In genomic region chr5:91331705-91332104, GRCh38 we compare ENCODE assay signal across 26 cellular contexts. TPM values are rescaled to one million over a fixed set of nuclear protein-coding genes. Genes with fewer than 3 reads are reported as not detected.
DNase-seq lines count a peak whose midpoint lies in the region; ATAC-seq and TF ChIP-seq lines count a peak whose summit lies in the region.
"Had no signal": no experiment of that assay in that cellular context is flagged by ENCODE, and none has a peak within 500 bp of the region (broad histone marks: within the 10 kb centered on the region; RNA-seq: fewer than 3 reads in every experiment).

No MANE protein-coding gene starts in this region.

- H3K4me2 ChIP-seq in GM23248 (ENCODE audit: unreplicated experiment) (no peak overlapping the region), IMR-90 (ENCODE audit: low read depth, low read length) (no peak overlapping the region), neuronal stem cell (ENCODE audit: insufficient read depth, low read length, poor library complexity, severe bottlenecking) (no peak overlapping the region)

- dilution Hi-C loops in IMR-90 (cut with HindIII; ENCODE audit: low sequenced_read_pairs, unreplicated experiment), result no loop called here

- intact Hi-C loops in IMR-90 (cut with micrococcal nuclease), result no loop called here
- intact Hi-C loops in sciatic nerve (cut with DNase I), result no loop called here

- H3K56ac ChIP-seq in IMR-90 (ENCODE audit: extremely low read depth, insufficient read depth, low read length), result no peak overlapping the region; the same call in 1 of the 2 replicates

- H3K9me3 ChIP-seq in GM23248 (ENCODE audit: low read depth) (no peaks in the 10 kb centered on the region), IMR-90 (ENCODE audit: control insufficient read depth, insufficient read depth, low read length) (no peaks in the 10 kb centered on the region), neuronal stem cell (replicated peaks in 1 of 2; ENCODE audit: control insufficient read depth in 2 of 2, insufficient read depth in 1 of 2, low read depth in 1 of 2, low read length in 2 of 2) (no peaks in the 10 kb centered on the region)
- H3K9me3 ChIP-seq: adrenal gland, gastrocnemius medialis, MG63, upper lobe of right lung had no signal

- H3K9me2 ChIP-seq in GM23248 (ENCODE audit: insufficient read depth), result no peaks in the 10 kb centered on the region

- no peak overlapping the region for H4K5ac ChIP-seq in IMR-90 (ENCODE audit: low read depth, low read length)

- BruUV-seq in IMR-90 (replicated peaks; lab: Mats Ljungman, UMichigan), result no TSS peak

- peak overlapping the region; percentile 67; the same call in 1 of the 2 replicates for H2BK20ac ChIP-seq in IMR-90 (ENCODE audit: low read depth, low read length)

- H2BK120ac ChIP-seq in IMR-90 (ENCODE audit: low read depth, low read length), result peak overlapping the region; percentile 62
- H2BK120ac ChIP-seq in neuronal stem cell (ENCODE audit: low read depth, low read length), result no peak overlapping the region

- TF ChIP-seq CTCF in IMR-90 (conservative IDR thresholded peaks at IDR 0.05; ENCODE audit: low read depth, low read length), result no peak

- H3K36me3 ChIP-seq in GM23248 (ENCODE audit: low read depth) (no peaks in the 10 kb centered on the region), IMR-90 (ENCODE audit: control insufficient read depth, insufficient read depth, low read length) (no peaks in the 10 kb centered on the region), neuronal stem cell (replicated peaks in 1 of 2; ENCODE audit: control insufficient read depth in 2 of 2, insufficient read depth in 2 of 2, low read length in 2 of 2) (no peaks in the 10 kb centered on the region)
- H3K36me3 ChIP-seq: adrenal gland, gastrocnemius medialis, MG63, upper lobe of right lung, WERI-Rb-1 had no signal

- 63 to 83% methylated on average over 1 of the region's 1 CpG for WGBS in GM23248 (ENCODE audit: low coverage in 1 of 2, low lambda C conversion rate in 2 of 2, missing lambda C conversion rate in 2 of 2), 2 experiments
- WGBS in IMR-90 (ENCODE audit: extremely low coverage in 2 of 2, insufficient read length in 1 of 2), 2 experiments, result no CpG with 5 or more reads among the region's 1 CpG
- no CpG with 5 or more reads among the region's 1 CpG for WGBS in neuronal stem cell (ENCODE audit: extremely low coverage in 2 of 2, insufficient read length in 2 of 2, insufficient replicate concordance in 1 of 2), 2 donors

- H3K27ac ChIP-seq in GM23248, result no peak overlapping the region
- H3K27ac ChIP-seq in IMR-90 (ENCODE audit: insufficient read depth, low read length), result no peak overlapping the region; the same call in 1 of the 2 replicates
- no peak overlapping the region for H3K27ac ChIP-seq in neuronal stem cell (replicated peaks; ENCODE audit: low read length)
- H3K27ac ChIP-seq: adrenal gland, gastrocnemius medialis, upper lobe of right lung, WERI-Rb-1 had no signal

- H3K9ac ChIP-seq in GM23248 (no peak overlapping the region), IMR-90 (ENCODE audit: low read depth, low read length) (no peak overlapping the region), neuronal stem cell (ENCODE audit: low read depth, low read length, poor library complexity) (no peak overlapping the region)

- H2BK15ac ChIP-seq in IMR-90 (ENCODE audit: low read depth, low read length), result peak overlapping the region; percentile 46; the same call in 2 of the 3 replicates
- no peak overlapping the region for H2BK15ac ChIP-seq in neuronal stem cell (ENCODE audit: low read length)

- no peak overlapping the region for H2AK9ac ChIP-seq in IMR-90 (replicated peaks; ENCODE audit: low read depth, low read length, poor library complexity)

- no peak overlapping the region for H3K4me3 ChIP-seq in GM23248
- no peak overlapping the region for H3K4me3 ChIP-seq in IMR-90 (ENCODE audit: insufficient read depth, low read depth, low read length)
- no peak overlapping the region for H3K4me3 ChIP-seq in neuronal stem cell (ENCODE audit: low read length in 2 of 2)
- H3K4me3 ChIP-seq: adrenal gland, gastrocnemius medialis, MG63, upper lobe of right lung had no signal

- H3K27ac Mint-ChIP-seq in activated naive CD8-positive, alpha-beta T cell treated with anti-CD3 and anti-CD28 coated beads, Interleukin-2, amount 10 ng/mL, durations not matched to agents 7 days and 5 days, result peak overlapping the region; percentile 17
- H3K27ac Mint-ChIP-seq: brain; stimulated activated memory B cell treated with anti-CD40 and anti-IgM and Interleukin-4, amounts not matched to agents 10 μg/mL and 1 μg/mL and 100 μg/mL, for 72 hours had no signal

- CTCF ChIA-PET in IMR-90 (lab: Yijun Ruan, JAX), result no interaction called here

- H3K4ac ChIP-seq in IMR-90 (ENCODE audit: low read depth, low read length) (peak overlapping the region; percentile 46), neuronal stem cell (ENCODE audit: low read length) (no peak overlapping the region)

- 0 out of 2 replicates have a peak overlapping the region, but pooled peaks have one; percentile 56 for H2AK5ac ChIP-seq in IMR-90 (ENCODE audit: low read depth, low read length)
- no peak overlapping the region for H2AK5ac ChIP-seq in neuronal stem cell (ENCODE audit: low read depth, low read length)

- no peak for TF ChIP-seq RAD21 in IMR-90 (IDR thresholded peaks at IDR 0.05; ENCODE audit: low read length)

- no peak overlapping the region for H2BK12ac ChIP-seq in neuronal stem cell (ENCODE audit: low read length)

- H3K4me1 ChIP-seq in GM23248 (ENCODE audit: insufficient read depth), result no peaks in the 10 kb centered on the region
- peaks cover 5% of the 10 kb centered on the region for H3K4me1 ChIP-seq in IMR-90 (ENCODE audit: control insufficient read depth, insufficient read depth, low read length)
- peaks cover 0 to 4% of the 10 kb centered on the region in 2 donors for H3K4me1 ChIP-seq in neuronal stem cell (ENCODE audit: control insufficient read depth in 2 of 2, insufficient read depth in 1 of 2, low read depth in 1 of 2, low read length in 2 of 2)
- H3K4me1 ChIP-seq: adrenal gland, upper lobe of right lung had no signal

- peak overlapping the region; percentile 51; the same call in 1 of the 2 replicates for H3K18ac ChIP-seq in IMR-90 (ENCODE audit: low read depth, low read length)
- H3K18ac ChIP-seq in neuronal stem cell (ENCODE audit: low read length), result no peak overlapping the region

- DNase-seq in GM23248, result no peak
- DNase-seq in IMR-90, result no peak
- no peak for DNase-seq in activated naive CD8-positive, alpha-beta T cell treated with anti-CD3 and anti-CD28 coated beads, Interleukin-2, amount 10 ng/mL, durations not matched to agents 7 days and 5 days
- DNase-seq in neuronal stem cell (ENCODE audit: low spot score), result no peak
- DNase-seq in sciatic nerve (ENCODE audit: low spot score), result no peak
- no peak for DNase-seq in HUDEP-2 (lab: John Stamatoyannopoulos, UW; ENCODE audit: unreplicated experiment in 76 of 76)
- DNase-seq: C1 segment of cervical spinal cord; COR-L47; gastrocnemius medialis; KG1; kidney; left ventricle myocardium superior; NCI-H2081; NCI-H524 treated with DMSO at 0.1 percent for 48 hours; NK-92 treated with Interleukin-12 subunit alpha and Interleukin-12 subunit beta, amount 100 ng/mL, for 24 hours; nucleus accumbens; SHP77; stimulated activated CD4-positive, alpha-beta T cell treated with anti-CD3 and anti-CD28 coated beads, Interleukin-4, amount 100 ng/mL, for 4 hours; T1000; upper lobe of right lung; WERI-Rb-1 had no signal

- H4K20me1 ChIP-seq in GM23248 (ENCODE audit: insufficient read depth) (no peaks in the 10 kb centered on the region), IMR-90 (ENCODE audit: insufficient read depth, low read length) (no peaks in the 10 kb centered on the region)

- H4K91ac ChIP-seq in IMR-90 (ENCODE audit: insufficient read depth, low read depth, low read length) (peak overlapping the region; percentile 51; the same call in 1 of the 2 replicates), neuronal stem cell (ENCODE audit: low read depth, low read length, poor library complexity) (no peak overlapping the region)

- no peaks in the 10 kb centered on the region for H3K9me3 Mint-ChIP-seq in activated naive CD8-positive, alpha-beta T cell treated with anti-CD3 and anti-CD28 coated beads, Interleukin-2, amount 10 ng/mL, durations not matched to agents 7 days and 5 days
- H3K9me3 Mint-ChIP-seq: brain; stimulated activated memory B cell treated with anti-CD40 and anti-IgM and Interleukin-4, amounts not matched to agents 10 μg/mL and 1 μg/mL and 100 μg/mL, for 72 hours had no signal

- no peaks in the 10 kb centered on the region for H3K79me2 ChIP-seq in GM23248 (ENCODE audit: insufficient read depth)

- H3K9me1 ChIP-seq in IMR-90 (ENCODE audit: insufficient read depth, low read length), result peaks cover 8% of the 10 kb centered on the region; the same call in 1 of the 2 replicates

- TF ChIP-seq POLR2A in IMR-90 (IDR thresholded peaks at IDR 0.05; ENCODE audit: low read depth, low read length), result no peak

- H3K79me1 ChIP-seq in IMR-90 (ENCODE audit: low read depth in 1 of 2, low read length in 2 of 2), result no peaks in the 10 kb centered on the region
- H3K79me1 ChIP-seq in neuronal stem cell (ENCODE audit: low read depth, low read length), result no peaks in the 10 kb centered on the region

- ATAC-seq in IMR-90 (ENCODE audit: low read depth) (no peak), HG02981 (IDR thresholded peaks at IDR 0.05; ENCODE audit: unreplicated experiment) (no peak), sciatic nerve (no peak)
- ATAC-seq in activated naive CD8-positive, alpha-beta T cell treated with anti-CD3 and anti-CD28 coated beads, Interleukin-2, amount 10 ng/mL, durations not matched to agents 7 days and 5 days (ENCODE audit: low read depth), result no peak
- ATAC-seq: left ventricle myocardium superior had no signal

- H3F3A ChIP-seq in GM23248 (ENCODE audit: insufficient read depth), result no peaks in the 10 kb centered on the region

- in situ Hi-C loops in GM23248 (cut with MboI) (no loop called here), IMR-90 (cut with MboI; ENCODE audit: low sequenced_read_pairs) (no loop called here)

- no peaks in the 10 kb centered on the region for H3K27me3 ChIP-seq in GM23248 (replicated peaks; ENCODE audit: insufficient read depth)
- H3K27me3 ChIP-seq in IMR-90 (ENCODE audit: control insufficient read depth, insufficient read depth, low read length), result no peaks in the 10 kb centered on the region
- no peaks in the 10 kb centered on the region for H3K27me3 ChIP-seq in neuronal stem cell (ENCODE audit: control insufficient read depth in 3 of 3, insufficient read depth in 3 of 3, low read depth in 1 of 3, low read length in 3 of 3)
- H3K27me3 ChIP-seq: adrenal gland, gastrocnemius medialis, MG63, upper lobe of right lung had no signal

- no peaks in the 10 kb centered on the region for H3K27me3 Mint-ChIP-seq in activated naive CD8-positive, alpha-beta T cell treated with anti-CD3 and anti-CD28 coated beads, Interleukin-2, amount 10 ng/mL, durations not matched to agents 7 days and 5 days
- H3K27me3 Mint-ChIP-seq: brain had no signal

- H2AFZ ChIP-seq in GM23248, result peak overlapping the region; percentile 24; the same call in 1 of the 2 replicates
- no peak overlapping the region for H2AFZ ChIP-seq in IMR-90 (replicated peaks; ENCODE audit: low read length, poor library complexity)
- peak overlapping the region; percentile 69 for H2AFZ ChIP-seq in neuronal stem cell (ENCODE audit: low read length)

- H3K36me3 Mint-ChIP-seq in activated naive CD8-positive, alpha-beta T cell treated with anti-CD3 and anti-CD28 coated beads, Interleukin-2, amount 10 ng/mL, durations not matched to agents 7 days and 5 days, result no peaks in the 10 kb centered on the region
- H3K36me3 Mint-ChIP-seq: brain; stimulated activated memory B cell treated with anti-CD40 and anti-IgM and Interleukin-4, amounts not matched to agents 10 μg/mL and 1 μg/mL and 100 μg/mL, for 72 hours had no signal

- H2BK5ac ChIP-seq in IMR-90 (ENCODE audit: low read depth, low read length, poor library complexity, severe bottlenecking) (peak overlapping the region; percentile 15), neuronal stem cell (ENCODE audit: low read length) (no peak overlapping the region)

- no peak overlapping the region for H3K23ac ChIP-seq in IMR-90 (ENCODE audit: low read depth, low read length)
- no peak overlapping the region for H3K23ac ChIP-seq in neuronal stem cell (ENCODE audit: low read depth, low read length, poor library complexity)

- peaks cover 23% of the 10 kb centered on the region for H3K4me1 Mint-ChIP-seq in activated naive CD8-positive, alpha-beta T cell treated with anti-CD3 and anti-CD28 coated beads, Interleukin-2, amount 10 ng/mL, durations not matched to agents 7 days and 5 days

- H3K4me3 Mint-ChIP-seq in activated naive CD8-positive, alpha-beta T cell treated with anti-CD3 and anti-CD28 coated beads, Interleukin-2, amount 10 ng/mL, durations not matched to agents 7 days and 5 days, result no peak overlapping the region
- H3K4me3 Mint-ChIP-seq: brain; stimulated activated memory B cell treated with anti-CD40 and anti-IgM and Interleukin-4, amounts not matched to agents 10 μg/mL and 1 μg/mL and 100 μg/mL, for 72 hours had no signal

- POLR2A ChIA-PET in IMR-90 (lab: Charles Lee; ENCODE audit: unreplicated experiment), result interaction anchor here (1.6 kb wide), 1 partner anchor 51 kb away, joined by 18 read pairs; the partner anchor contains the start of gene ARRDC3
- POLR2A ChIA-PET in activated naive CD8-positive, alpha-beta T cell treated with anti-CD3 and anti-CD28 coated beads, Interleukin-2, amount 10 ng/mL, durations not matched to agents 7 days and 5 days (lab: Charles Lee), result interaction anchor here (1.0 to 1.2 kb wide), 2 partner anchors 49 to 51 kb away, joined by 5 to 13 read pairs; partner anchors contain the start of gene ARRDC3

- H3K14ac ChIP-seq in IMR-90 (replicated peaks; ENCODE audit: low read depth, low read length) (peak overlapping the region; percentile 66), neuronal stem cell (ENCODE audit: low read length) (no peak overlapping the region)

- H4K8ac ChIP-seq in IMR-90 (ENCODE audit: low read depth in 2 of 2, low read length in 2 of 2), result peak overlapping the region; percentile 41 to 60
- H4K8ac ChIP-seq in neuronal stem cell (ENCODE audit: low read depth, low read length), result no peak overlapping the region

RNA-seq across cellular contexts. Expression of gene ARRDC3, which starts 51.4 kb away (rescaled TPM):
- total RNA-seq in GM23248 (2014; rRNA removed; shearing (Covaris generic)), result 61.2 and 70.6 TPM in 2 replicates
- 42.7 and 46.0 TPM in 2 replicates for polyA plus RNA-seq in GM23248 (2016; fragmentation: Nextera tagmentation; extraction: Ambion mirVana)
- total RNA-seq in IMR-90 (2012; rRNA removed), result 82.2 and 86.7 TPM in 2 replicates
- polyA plus RNA-seq in IMR-90 (2012; rRNA removed), result 4.8 and 19.3 TPM in 2 replicates
- 1.5 and 2.1 TPM in 2 replicates for polyA plus RNA-seq in IMR-90 (2012; cell fraction: cytosol; rRNA removed)
- 2.7 and 46.8 TPM in 2 replicates for polyA plus RNA-seq in IMR-90 (2012; cell fraction: nucleus; rRNA removed; ENCODE audit: low replicate concordance)
- 10 to 100 TPM; 87.3 to 90.6 TPM for total RNA-seq in activated naive CD8-positive, alpha-beta T cell treated with anti-CD3 and anti-CD28 coated beads, Interleukin-2, amount 10 ng/mL, durations not matched to agents 7 days and 5 days
- 24.6 TPM for polyA plus RNA-seq in neuronal stem cell (2013, experiment 1 of 2)
- 27.1 TPM for polyA plus RNA-seq in neuronal stem cell (2013, experiment 2 of 2)
- 178 TPM for total RNA-seq in sciatic nerve
